15 cellular contexts compared by ENCODE assay signal in genomic region chr6:31352497-31353368, GRCh38. TPM values are rescaled to one million over a fixed set of nuclear protein-coding genes. Genes with fewer than 3 reads are reported as not detected.
A peak's percentile ranks its signal among the peaks of the same experiment; 100 is the strongest.
DNase-seq lines count a peak whose midpoint lies in the region; ATAC-seq and TF ChIP-seq lines count a peak whose summit lies in the region.
"Had no signal": no experiment of that assay in that cellular context is flagged by ENCODE, and none has a peak within 500 bp of the region (broad histone marks: within the 10 kb centered on the region; RNA-seq: fewer than 3 reads in every experiment).

No MANE protein-coding gene starts in this region.

- H3K27ac Mint-ChIP-seq in central memory CD8-positive, alpha-beta T cell (ENCODE audit: low read depth) = peak overlapping the region; percentile 100
- H3K27ac Mint-ChIP-seq: H9 had no signal

- peak in 4 of 6 experiments; percentile 12 to 63 (median 28) for DNase-seq in stimulated activated naive CD4-positive, alpha-beta T cell (lab: John Stamatoyannopoulos, UW)
- DNase-seq in stimulated activated naive CD4-positive, alpha-beta T cell treated with Interleukin-2 at 50 U/mL for 16 hours (lab: John Stamatoyannopoulos, UW) = no peak
- DNase-seq in activated CD4-positive, alpha-beta T cell treated with anti-CD3 and anti-CD28 coated beads, Interleukin-2, amount 50 U/mL, for 1 hour = peak; percentile 36
- peak; percentile 29 to 44 for DNase-seq in central memory CD8-positive, alpha-beta T cell (ENCODE audit: low spot score in 2 of 2)
- DNase-seq in transverse colon (no peak), caudate nucleus (lab: John Stamatoyannopoulos, UW) (no peak)
- DNase-seq: body of pancreas, DMS79, foreskin melanocyte, H9, NCI-H1048, NCI-H2227 treated with DMSO at 0.1 percent for 48 hours had no signal

- H3K4me1 Mint-ChIP-seq in central memory CD8-positive, alpha-beta T cell = peaks cover 69% of the 10 kb centered on the region

- H3K4me3 ChIP-seq in transverse colon = no peak overlapping the region
- H3K4me3 ChIP-seq: body of pancreas had no signal

- in situ Hi-C loops in transverse colon (cut with MboI; ENCODE audit: low pct_ligation_motif_present in 1 of 4, low pct_unique_long_range_greater_than_20kb in 1 of 4, low sequenced_read_pairs in 3 of 4) = loop anchor here in 3 of 4 donors (5.0 kb wide), 1 partner anchor 85 kb away; no protein-coding TSS in a partner anchor

- H3K4me1 ChIP-seq in transverse colon = peaks cover 6 to 22% (median 16%) of the 10 kb centered on the region in 4 donors
- H3K4me1 ChIP-seq: parathyroid adenoma had no signal

- no peaks in the 10 kb centered on the region for H3K27me3 ChIP-seq in transverse colon
- H3K27me3 ChIP-seq: body of pancreas had no signal

- TF ChIP-seq EP300 in transverse colon (IDR thresholded peaks at IDR 0.05; ENCODE audit: low read depth) = no peak

- H3K9me3 Mint-ChIP-seq in central memory CD8-positive, alpha-beta T cell = no peaks in the 10 kb centered on the region
- H3K9me3 Mint-ChIP-seq: H9 had no signal

- TF ChIP-seq POLR2A in transverse colon (IDR thresholded peaks at IDR 0.05) = peak; percentile 36

- H3K36me3 Mint-ChIP-seq in central memory CD8-positive, alpha-beta T cell (ENCODE audit: insufficient read depth) = peaks cover 79% of the 10 kb centered on the region

- intact Hi-C loops in transverse colon (cut with DNase I; ENCODE audit: low total_unique reads) = no loop called here

- H3K4me3 Mint-ChIP-seq in central memory CD8-positive, alpha-beta T cell = peak overlapping the region; percentile 99
- H3K4me3 Mint-ChIP-seq: H9 had no signal

- ATAC-seq in central memory CD8-positive, alpha-beta T cell (replicated peaks; ENCODE audit: extremely low read depth, poor library complexity, severe bottlenecking) = no peak
- ATAC-seq in GM18870 (IDR thresholded peaks at IDR 0.05; ENCODE audit: unreplicated experiment) = no peak
- no peak for ATAC-seq in activated CD4-positive, CD25-positive, alpha-beta regulatory T cell treated with anti-CD3 and anti-CD28 coated beads, Interleukin-2, amount 50 U/mL, for 24 hours
- ATAC-seq: body of pancreas had no signal

- no peaks in the 10 kb centered on the region for H3K9me3 ChIP-seq in transverse colon
- H3K9me3 ChIP-seq: body of pancreas had no signal

- H3K27ac ChIP-seq in transverse colon = no peak overlapping the region
- no peak overlapping the region for H3K27ac ChIP-seq in caudate nucleus (ENCODE audit: low read depth, low read length)
- H3K27ac ChIP-seq: body of pancreas, parathyroid adenoma had no signal

- H3K36me3 ChIP-seq in transverse colon = peaks cover 0 to 10% (median 2%) of the 10 kb centered on the region in 4 donors

- H3K27me3 Mint-ChIP-seq in central memory CD8-positive, alpha-beta T cell = no peaks in the 10 kb centered on the region

- TF ChIP-seq CTCF in transverse colon (IDR thresholded peaks at IDR 0.05) = no peak

- 67 to 78% methylated on average over 8 to 10 of the region's 11 CpGs for WGBS in transverse colon (ENCODE audit: low coverage in 1 of 2), 2 donors

RNA-seq across cellular contexts. Expression of gene HLA-B, which starts 4.2 kb away (rescaled TPM):
- 1,000 to 10,000 TPM in 3 of 4 donors, 100 to 1,000 TPM in 1; 915 to 3,432 (median 2,814) TPM for total RNA-seq in transverse colon

RNA-seq across cellular contexts. Expression of gene MICA, which starts 50.7 kb away (rescaled TPM):
- 10 to 100 TPM in 3 of 4 donors, 1 to 10 TPM in 1; 7.8 to 45.3 (median 19.9) TPM for total RNA-seq in transverse colon

Comparison
In these comparisons a context has a peak if more than half of its experiments do, and no peak if none do; other contexts are left out.
1. DNase-seq: peak in stimulated activated naive CD4-positive, alpha-beta T cell (4 of 6), activated CD4-positive, alpha-beta T cell treated with anti-CD3 and anti-CD28 coated beads, Interleukin-2, amount 50 U/mL, for 1 hour (single experiment) and central memory CD8-positive, alpha-beta T cell (2 of 2); none in stimulated activated naive CD4-positive, alpha-beta T cell treated with Interleukin-2 at 50 U/mL for 16 hours (single experiment), transverse colon (single experiment) and caudate nucleus (0 of 61).